Comparison of ENCODE assay signal across 8 cellular contexts in genomic region chr1:34742667-34743270, GRCh38. TPM values are rescaled to one million over a fixed set of nuclear protein-coding genes. Genes with fewer than 3 reads are reported as not detected.
DNase-seq lines count a peak whose midpoint lies in the region; ATAC-seq and TF ChIP-seq lines count a peak whose summit lies in the region.

No MANE protein-coding gene starts in this region.

- H3K4me1 ChIP-seq in SK-N-SH (ENCODE audit: control insufficient read depth in 1 of 2, insufficient read depth in 2 of 2, low read depth in 1 of 2, low read length in 1 of 2) (peaks cover 0 to 8% of the 10 kb centered on the region in 2 experiments; a peak in 1 of 4 replicates), parathyroid adenoma (no peaks in the 10 kb centered on the region), tibial nerve (no peaks in the 10 kb centered on the region)

- H3K4me3 ChIP-seq in MG63 (no peak overlapping the region), SK-N-SH (ENCODE audit: low read depth in 2 of 2, low read length in 1 of 2) (no peak overlapping the region; a peak in 1 of 4 replicates), parathyroid adenoma (ENCODE audit: low read depth, low read length) (no peak overlapping the region), tibial nerve (no peak overlapping the region)

- POLR2A ChIA-PET in SK-N-SH (lab: Yijun Ruan, JAX): no interaction called here

- no peaks in the 10 kb centered on the region for H4K20me1 ChIP-seq in SK-N-SH (ENCODE audit: insufficient read depth)

- H3K9me3 ChIP-seq in MG63 (no peaks in the 10 kb centered on the region), SK-N-SH (no peaks in the 10 kb centered on the region), parathyroid adenoma (ENCODE audit: control insufficient read depth, low read length) (no peaks in the 10 kb centered on the region), tibial nerve (no peaks in the 10 kb centered on the region)

- H3K9me2 ChIP-seq in SK-N-SH: no peaks in the 10 kb centered on the region

- H3F3A ChIP-seq in SK-N-SH (replicated peaks; ENCODE audit: insufficient read depth): no peaks in the 10 kb centered on the region

- DNase-seq in AML-193 (lab: John Stamatoyannopoulos, UW) (peak; percentile 48 to 70), MG63 (peak; percentile 69), SK-N-SH (peak; percentile 91), globus pallidus (ENCODE audit: low spot score) (peak; percentile 53), tibial nerve (ENCODE audit: low spot score in 2 of 2) (peak; percentile 55 to 61)
- DNase-seq in activated gamma-delta T cell treated with anti-CD3 and anti-CD28 coated beads, Interleukin-2, amount 50 U/mL, for 16 hours (ENCODE audit: low read depth): peak; percentile 50

- peak; percentile 58 for ATAC-seq in GM19452 (IDR thresholded peaks at IDR 0.05; ENCODE audit: unreplicated experiment)

- H3K4me2 ChIP-seq in SK-N-SH: no peak overlapping the region
- no peak overlapping the region for H3K4me2 ChIP-seq in parathyroid adenoma (ENCODE audit: low read length)

- H3K9ac ChIP-seq in SK-N-SH: no peak overlapping the region
- H3K9ac ChIP-seq in parathyroid adenoma: no peak overlapping the region

- no peaks in the 10 kb centered on the region for H3K27me3 ChIP-seq in MG63
- no peaks in the 10 kb centered on the region for H3K27me3 ChIP-seq in SK-N-SH (ENCODE audit: insufficient read depth)
- H3K27me3 ChIP-seq in parathyroid adenoma (ENCODE audit: control insufficient read depth, insufficient read depth, low read length): no peaks in the 10 kb centered on the region
- H3K27me3 ChIP-seq in tibial nerve: peaks cover 0 to 21% of the 10 kb centered on the region in 2 donors

- H3K27ac ChIP-seq in SK-N-SH (ENCODE audit: low read depth in 2 of 2, low read length in 1 of 2): no peak overlapping the region
- no peak overlapping the region for H3K27ac ChIP-seq in parathyroid adenoma
- H3K27ac ChIP-seq in tibial nerve: no peak overlapping the region

- CTCF ChIA-PET in SK-N-SH (lab: Yijun Ruan, JAX): interaction anchor here (0.5 to 4.9 kb wide), 84 partner anchors 10 to 1133 kb away, joined by 3 to 57 read pairs (median 4); partner anchors contain the start of genes GJB4, GJB5 and SMIM12

- H3K79me2 ChIP-seq in SK-N-SH (ENCODE audit: insufficient read depth) (no peaks in the 10 kb centered on the region), parathyroid adenoma (no peaks in the 10 kb centered on the region)

- no peak for TF ChIP-seq POLR2A in tibial nerve (IDR thresholded peaks at IDR 0.05)

- no peak overlapping the region for H2AFZ ChIP-seq in SK-N-SH (ENCODE audit: low read depth)
- H2AFZ ChIP-seq in parathyroid adenoma: no peak overlapping the region

- TF ChIP-seq CTCF in SK-N-SH (IDR thresholded peaks at IDR 0.05) (peak; percentile 82), parathyroid adenoma (IDR thresholded peaks at IDR 0.05) (peak; percentile 81), tibial nerve (IDR thresholded peaks at IDR 0.05) (peak; percentile 69 to 91 (median 86))

- no peaks in the 10 kb centered on the region for H3K36me3 ChIP-seq in MG63
- H3K36me3 ChIP-seq in SK-N-SH (replicated peaks in 1 of 2; ENCODE audit: control insufficient read depth in 1 of 2, insufficient read depth in 2 of 2, low read length in 1 of 2): no peaks in the 10 kb centered on the region
- no peaks in the 10 kb centered on the region for H3K36me3 ChIP-seq in parathyroid adenoma (ENCODE audit: control insufficient read depth, insufficient read depth, low read length)
- no peaks in the 10 kb centered on the region for H3K36me3 ChIP-seq in tibial nerve

- 14% methylated on average over 6 of the region's 16 CpGs for WGBS in SK-N-SH (ENCODE audit: low lambda C conversion rate)
- 12% methylated on average over 14 to 16 of the region's 16 CpGs for WGBS in tibial nerve, 2 donors

- TF ChIP-seq EP300 in SK-N-SH (IDR thresholded peaks at IDR 0.05; ENCODE audit: borderline replicate concordance in 1 of 2, low read depth in 1 of 2, low read length in 1 of 2) (no peak), tibial nerve (IDR thresholded peaks at IDR 0.05) (no peak)

- TF ChIP-seq RAD21 in SK-N-SH (IDR thresholded peaks at IDR 0.05; ENCODE audit: low read length): peak; percentile 95

TF ChIP-seq in SK-N-SH, 30 proteins besides CTCF, POLR2A, EP300 and RAD21:
- TF ChIP-seq YY1 (IDR thresholded peaks at IDR 0.05; ENCODE audit: low read depth): no peak
- TF ChIP-seq SMC3 (IDR thresholded peaks at IDR 0.05; ENCODE audit: low read depth, low read length): peak; percentile 75

RNA-seq across cellular contexts. Expression of gene GJB5, which starts 12.1 kb away (rescaled TPM):
- not detected in 2 replicates for total RNA-seq in MG63 (2014; rRNA removed; shearing (Covaris generic); ENCODE audit: low replicate concordance)
- polyA plus RNA-seq in SK-N-SH (2012; rRNA removed): not detected in 2 replicates
- polyA plus RNA-seq in SK-N-SH (2012; cell fraction: cytosol; rRNA removed): not detected in 2 replicates
- polyA plus RNA-seq in SK-N-SH (2012; cell fraction: nucleus; rRNA removed): not detected in 2 replicates
- 1 to 10 TPM in 1 of 4 donors, under 1 TPM in 1, not detected in 2; 0.22 to 1.0 TPM for total RNA-seq in tibial nerve

RNA-seq across cellular contexts. Expression of gene GJB4, which starts 16.8 kb away (rescaled TPM):
- total RNA-seq in MG63 (2014; rRNA removed; shearing (Covaris generic); ENCODE audit: low replicate concordance): not detected in 2 replicates
- polyA plus RNA-seq in SK-N-SH (2012; rRNA removed): not detected in 2 replicates
- polyA plus RNA-seq in SK-N-SH (2012; cell fraction: cytosol; rRNA removed): not detected in 2 replicates
- not detected in 2 replicates for polyA plus RNA-seq in SK-N-SH (2012; cell fraction: nucleus; rRNA removed)
- total RNA-seq in tibial nerve: not detected

RNA-seq across cellular contexts. Expression of gene GJB3, which starts 38.2 kb away (rescaled TPM):
- not detected in 2 replicates for total RNA-seq in MG63 (2014; rRNA removed; shearing (Covaris generic); ENCODE audit: low replicate concordance)
- not detected in 2 replicates for polyA plus RNA-seq in SK-N-SH (2012; rRNA removed)
- polyA plus RNA-seq in SK-N-SH (2012; cell fraction: cytosol; rRNA removed): not detected in 2 replicates
- polyA plus RNA-seq in SK-N-SH (2012; cell fraction: nucleus; rRNA removed): not detected in 2 replicates
- under 1 TPM in 2 of 4 donors, not detected in 2; 0.22 to 0.63 TPM for total RNA-seq in tibial nerve

RNA-seq across cellular contexts. Expression of gene GJA4, which starts 50.0 kb away (rescaled TPM):
- not detected in 2 replicates for total RNA-seq in MG63 (2014; rRNA removed; shearing (Covaris generic); ENCODE audit: low replicate concordance)
- polyA plus RNA-seq in SK-N-SH (2012; rRNA removed): not detected in 2 replicates
- not detected in 2 replicates for polyA plus RNA-seq in SK-N-SH (2012; cell fraction: cytosol; rRNA removed)
- not detected in 2 replicates for polyA plus RNA-seq in SK-N-SH (2012; cell fraction: nucleus; rRNA removed)
- 10 to 100 TPM; 20.3 to 65.1 (median 37.2) TPM for total RNA-seq in tibial nerve
